Comparison of ENCODE assay signal across 17 cellular contexts in the genomic region with DNA sequence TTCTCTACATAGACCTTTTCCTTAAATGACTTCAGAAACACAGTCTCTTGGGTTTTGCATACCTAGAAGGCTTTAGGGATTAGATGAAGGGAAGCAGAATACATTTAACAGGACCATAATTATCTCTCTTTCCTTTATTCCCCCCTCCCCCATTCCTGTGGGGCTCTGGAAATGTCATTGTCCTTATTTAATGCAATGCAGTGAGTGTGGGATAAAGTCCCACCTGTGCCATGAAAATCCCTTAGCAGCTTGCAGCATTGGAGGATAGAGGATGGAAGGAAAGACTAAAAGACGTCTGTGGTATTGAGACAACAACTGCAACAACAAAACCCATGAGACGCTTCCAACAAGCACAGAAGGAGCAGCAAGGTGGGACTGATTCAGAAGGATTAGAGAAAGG.
"Had no signal": no experiment of that assay in that cellular context is flagged by ENCODE, and none has a peak within 500 bp of the region (broad histone marks: within the 10 kb centered on the region; RNA-seq: fewer than 3 reads in every experiment).

No MANE protein-coding gene starts in this region.

- H3K4me3 Mint-ChIP-seq: T-cell had no signal

- ATAC-seq: T-cell had no signal

- H3K4me1 Mint-ChIP-seq: T-cell had no signal

- H3K9ac ChIP-seq: SK-N-SH had no signal

- H3K4me2 ChIP-seq: SK-N-SH had no signal

- H3K27ac ChIP-seq: RWPE1 had no signal

- H3K9me2 ChIP-seq: SK-N-SH had no signal

- H3K36me3 Mint-ChIP-seq: T-cell had no signal

- DNase-seq: KBM-7, NCI-H1092, NCI-H1105 treated with DMSO at 0.1 percent for 48 hours, NCI-H1436, NCI-H187, NCI-H2029, NCI-H2081 treated with DMSO at 0.1 percent for 48 hours, NCI-H2171, NCI-H226, NCI-H446, NCI-H510A, NCI-H524 treated with DMSO at 0.1 percent for 48 hours, SHP77, SK-N-SH, SW 1271, T-cell had no signal

- H3K27ac Mint-ChIP-seq: T-cell had no signal

- H3K27me3 Mint-ChIP-seq: T-cell had no signal
